In the genomic region with DNA sequence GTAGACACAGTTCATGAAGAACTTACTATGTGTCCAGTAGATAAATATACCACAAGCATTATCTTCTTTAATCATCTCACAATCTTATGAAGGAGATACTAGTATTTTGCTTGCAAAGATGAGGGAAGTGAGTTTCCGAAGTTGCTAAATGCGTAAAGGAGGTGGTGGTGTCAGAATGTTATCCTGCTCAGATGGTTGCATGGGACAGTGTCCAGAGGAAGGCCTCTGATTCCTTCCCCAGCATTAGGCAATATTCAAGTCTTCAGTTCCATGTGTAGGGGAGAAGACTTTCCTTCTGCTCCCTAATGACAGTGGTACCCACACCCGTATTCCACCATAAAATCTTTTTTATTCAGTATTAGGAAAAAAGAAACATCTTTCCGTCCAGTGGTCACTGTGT, we compare ENCODE assay signal across 28 cellular contexts.
"Had no signal": no experiment of that assay in that cellular context is flagged by ENCODE, and none has a peak within 500 bp of the region (broad histone marks: within the 10 kb centered on the region; RNA-seq: fewer than 3 reads in every experiment).

No MANE protein-coding gene starts in this region.

- DNase-seq: activated CD4-positive, alpha-beta T cell treated with anti-CD3 and anti-CD28 coated beads for 36 hours; activated CD4-positive, alpha-beta T cell treated with anti-CD3 and anti-CD28 coated beads, Interleukin-2, amount 10 ng/mL, durations not matched to agents 7 days and 5 days; activated CD4-positive, alpha-beta T cell treated with anti-CD3 and anti-CD28 coated beads, Interleukin-2, amount 50 U/mL, for 48 hours; activated CD8-positive, alpha-beta memory T cell treated with anti-CD3 and anti-CD28 coated beads, Interleukin-2, amount 50 U/mL, for 4 hours; activated effector memory CD4-positive, alpha-beta T cell treated with Interleukin-2 at 50 U/mL for 16 hours; activated naive CD4-positive, alpha-beta T cell treated with anti-CD3 and anti-CD28 coated beads, Interleukin-2, amount 50 U/mL, for 16 hours; activated naive CD8-positive, alpha-beta T cell treated with anti-CD3 and anti-CD28 coated beads for 36 hours; activated T-cell treated with anti-CD3 and anti-CD28 coated beads, Interleukin-2, amount 50 U/mL, for 48 hours; amniotic stem cell; aorta; brain microvascular endothelial cell; NCI-H1092 treated with DMSO at 0.1 percent for 48 hours; NCI-H1417 treated with DMSO at 0.1 percent for 48 hours; NCI-H187 treated with DMSO at 0.1 percent for 48 hours; NCI-H2081 treated with DMSO at 0.1 percent for 48 hours; NCI-H226; NCI-H446 treated with DMSO at 0.1 percent for 48 hours; NCI-H524; PC-3; Peyer's patch; RPMI8226; SW 1271; T-helper 1 cell; T-helper 2 cell; T-helper 9 cell had no signal

- H3K9me3 Mint-ChIP-seq: activated CD4-positive, alpha-beta T cell treated with anti-CD3 and anti-CD28 coated beads, Interleukin-2, amount 10 ng/mL, durations not matched to agents 7 days and 5 days; activated naive CD8-positive, alpha-beta T cell treated with anti-CD3 and anti-CD28 coated beads for 36 hours; central memory CD8-positive, alpha-beta T cell; WTC11 had no signal

- ATAC-seq: activated CD4-positive, alpha-beta T cell treated with anti-CD3 and anti-CD28 coated beads for 36 hours; activated CD4-positive, CD25-positive, alpha-beta regulatory T cell treated with anti-CD3 and anti-CD28 coated beads, Interleukin-2, amount 50 U/mL, for 24 hours; PC-3; WTC11 had no signal

- H3K27me3 Mint-ChIP-seq: activated CD4-positive, alpha-beta T cell treated with anti-CD3 and anti-CD28 coated beads for 36 hours; activated CD4-positive, alpha-beta T cell treated with anti-CD3 and anti-CD28 coated beads, Interleukin-2, amount 10 ng/mL, durations not matched to agents 7 days and 5 days; activated naive CD8-positive, alpha-beta T cell treated with anti-CD3 and anti-CD28 coated beads for 36 hours; central memory CD8-positive, alpha-beta T cell had no signal

- H3K27ac Mint-ChIP-seq: activated CD4-positive, alpha-beta T cell treated with anti-CD3 and anti-CD28 coated beads for 36 hours; activated CD4-positive, alpha-beta T cell treated with anti-CD3 and anti-CD28 coated beads, Interleukin-2, amount 10 ng/mL, durations not matched to agents 7 days and 5 days; activated naive CD8-positive, alpha-beta T cell treated with anti-CD3 and anti-CD28 coated beads for 36 hours had no signal

- H3K36me3 Mint-ChIP-seq: activated naive CD8-positive, alpha-beta T cell treated with anti-CD3 and anti-CD28 coated beads for 36 hours; WTC11 had no signal

- H3K36me3 ChIP-seq: brain microvascular endothelial cell, Peyer's patch had no signal

- H3K4me1 Mint-ChIP-seq: activated CD4-positive, alpha-beta T cell treated with anti-CD3 and anti-CD28 coated beads for 36 hours; activated CD4-positive, alpha-beta T cell treated with anti-CD3 and anti-CD28 coated beads, Interleukin-2, amount 10 ng/mL, durations not matched to agents 7 days and 5 days; activated naive CD8-positive, alpha-beta T cell treated with anti-CD3 and anti-CD28 coated beads for 36 hours; central memory CD8-positive, alpha-beta T cell; WTC11 had no signal

- H3K4me3 Mint-ChIP-seq: activated CD4-positive, alpha-beta T cell treated with anti-CD3 and anti-CD28 coated beads for 36 hours; activated CD4-positive, alpha-beta T cell treated with anti-CD3 and anti-CD28 coated beads, Interleukin-2, amount 10 ng/mL, durations not matched to agents 7 days and 5 days; activated naive CD8-positive, alpha-beta T cell treated with anti-CD3 and anti-CD28 coated beads for 36 hours; central memory CD8-positive, alpha-beta T cell; WTC11 had no signal

- H3K4me3 ChIP-seq: Peyer's patch had no signal

- H3K9me3 ChIP-seq: Peyer's patch had no signal

- H3K4me1 ChIP-seq: Peyer's patch had no signal

- H3K27ac ChIP-seq: brain microvascular endothelial cell, Peyer's patch had no signal

- H3K27me3 ChIP-seq: brain microvascular endothelial cell, Peyer's patch had no signal
